26 cellular contexts compared by ENCODE assay signal in genomic region chr3:176561826-176562225, GRCh38.
"Had no signal": no experiment of that assay in that cellular context is flagged by ENCODE, and none has a peak within 500 bp of the region (broad histone marks: within the 10 kb centered on the region; RNA-seq: fewer than 3 reads in every experiment).

No MANE protein-coding gene starts in this region.

- ATAC-seq: activated naive CD4-positive, alpha-beta T cell treated with anti-CD3 and anti-CD28 coated beads, Interleukin-2, amount 50 U/mL, for 72 hours; activated T-cell treated with anti-CD3 and anti-CD28 coated beads, Interleukin-2, amount 50 U/mL, for 4 hours; body of pancreas; PC-3 had no signal

- DNase-seq: activated B cell treated with CpG ODN at 0.5 μM for 24 hours; activated CD4-positive, alpha-beta memory T cell treated with anti-CD3 and anti-CD28 coated beads for 36 hours; activated CD4-positive, alpha-beta T cell treated with anti-CD3 and anti-CD28 coated beads for 4 hours; activated CD4-positive, alpha-beta T cell treated with anti-CD3 and anti-CD28 coated beads, Interleukin-2, amount 50 U/mL, for 1 hour; activated CD4-positive, CD25-positive, alpha-beta regulatory T cell treated with anti-CD3 and anti-CD28 coated beads, Interleukin-2, amount 50 U/mL, for 72 hours; activated CD8-positive, alpha-beta memory T cell treated with anti-CD3 and anti-CD28 coated beads, Interleukin-2, amount 50 U/mL, for 4 hours; activated gamma-delta T cell treated with Interleukin-2 at 50 U/mL for 16 hours; activated naive CD4-positive, alpha-beta T cell treated with anti-CD3 and anti-CD28 coated beads for 36 hours; activated T-cell treated with anti-CD3 and anti-CD28 coated beads for 4 hours; activated T-cell treated with anti-CD3 and anti-CD28 coated beads, Interleukin-2, amount 50 U/mL, for 4 hours; adrenal gland; body of pancreas; colonic mucosa; Karpas-422; NCI-H1048; NCI-H1436; NCI-H187; NCI-H2029 treated with DMSO at 0.1 percent for 48 hours; NCI-H510A; NCI-H526; PC-3; Peyer's patch; RPMI8226; SHP77 treated with DMSO at 0.1 percent for 48 hours; SK-N-SH had no signal
